Comparison of ENCODE assay signal across 13 cellular contexts in the genomic region with DNA sequence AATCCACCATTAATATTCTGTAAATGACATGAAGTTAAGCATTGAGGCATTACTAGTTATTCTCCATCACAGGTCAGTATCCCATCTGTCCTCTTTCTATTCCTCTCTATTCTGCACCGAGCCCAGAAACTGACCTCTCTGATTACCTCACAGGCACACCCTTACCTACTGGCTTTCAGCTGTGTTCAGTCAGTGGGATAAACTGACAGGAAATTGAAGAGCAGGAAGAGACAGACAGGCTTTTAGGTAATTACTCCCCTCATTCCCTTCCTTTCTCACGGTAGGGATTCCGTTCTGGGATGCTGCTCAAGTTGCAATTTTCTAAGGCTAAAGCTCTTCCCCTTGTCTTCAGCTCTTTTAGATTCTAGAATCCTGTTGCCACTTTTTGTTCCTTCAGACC.
"Had no signal": no experiment of that assay in that cellular context is flagged by ENCODE, and none has a peak within 500 bp of the region (broad histone marks: within the 10 kb centered on the region; RNA-seq: fewer than 3 reads in every experiment).

No MANE protein-coding gene starts in this region.

- H3K4me3 ChIP-seq: gastrocnemius medialis, heart right ventricle, mucosa of descending colon, thyroid gland had no signal

- H3K36me3 ChIP-seq: gastrocnemius medialis, heart right ventricle, thyroid gland had no signal

- H3K4me1 ChIP-seq: gastrocnemius medialis, heart right ventricle, thyroid gland had no signal

- H3K27me3 ChIP-seq: gastrocnemius medialis, heart right ventricle, thyroid gland had no signal

- H3K27ac ChIP-seq: epithelial cell of prostate, gastrocnemius medialis, heart right ventricle, thyroid gland had no signal

- DNase-seq: activated naive CD4-positive, alpha-beta T cell; aorta; effector memory CD8-positive, alpha-beta T cell; gastrocnemius medialis; heart right ventricle; mammary epithelial cell; mucosa of descending colon; naive thymus-derived CD4-positive, alpha-beta T cell; occipital lobe; stimulated activated CD4-positive, alpha-beta T cell treated with anti-CD3 and anti-CD28 coated beads, Interleukin-4, amount 100 ng/mL, for 1 hour; stimulated activated naive B cell treated with anti-CD40 and anti-IgM and Interleukin-4, amounts not matched to agents 10 μg/mL and 1 μg/mL and 100 μg/mL, for 72 hours; thyroid gland had no signal

- H3K9me3 ChIP-seq: gastrocnemius medialis, heart right ventricle, thyroid gland had no signal
